ENCODE assay signal across 19 cellular contexts in genomic region chr22:19233189-19233661, GRCh38. TPM values are rescaled to one million over a fixed set of nuclear protein-coding genes. Genes with fewer than 3 reads are reported as not detected.
DNase-seq lines count a peak whose midpoint lies in the region; ATAC-seq and TF ChIP-seq lines count a peak whose summit lies in the region.
"Had no signal": no experiment of that assay in that cellular context is flagged by ENCODE, and none has a peak within 500 bp of the region (broad histone marks: within the 10 kb centered on the region; RNA-seq: fewer than 3 reads in every experiment).

No MANE protein-coding gene starts in this region.

- ATAC-seq in lower lobe of right lung (peak; percentile 52 to 65), GM18868 (IDR thresholded peaks at IDR 0.05; ENCODE audit: unreplicated experiment) (no peak)
- ATAC-seq: A549, GM12878, GM23338, HCT116 had no signal

- peaks cover 15% of the 10 kb centered on the region for H3K36me3 Mint-ChIP-seq in type B pancreatic cell
- H3K36me3 Mint-ChIP-seq: CD4-positive, alpha-beta memory T cell had no signal

- no peaks in the 10 kb centered on the region for H3K27me3 ChIP-seq in lower lobe of right lung (ENCODE audit: low read depth)

- no peaks in the 10 kb centered on the region for H3K4me1 ChIP-seq in lower lobe of right lung
- H3K4me1 ChIP-seq: A549 had no signal

- no peaks in the 10 kb centered on the region for H3K9me3 ChIP-seq in lower lobe of right lung
- H3K9me3 ChIP-seq: A549 had no signal

- H3K4me1 Mint-ChIP-seq in type B pancreatic cell (ENCODE audit: unreplicated experiment) = no peaks in the 10 kb centered on the region
- H3K4me1 Mint-ChIP-seq: CD4-positive, alpha-beta memory T cell; GM23338; H9 had no signal

- intact Hi-C loops in lower lobe of right lung (cut with DNase I) = no loop called here

- no peaks in the 10 kb centered on the region for H3K9me3 Mint-ChIP-seq in type B pancreatic cell
- H3K9me3 Mint-ChIP-seq: GM23338, H9 had no signal

- no peak overlapping the region for H3K27ac ChIP-seq in lower lobe of right lung
- H3K27ac ChIP-seq: A549 had no signal

- no peak overlapping the region for H3K4me3 Mint-ChIP-seq in type B pancreatic cell
- H3K4me3 Mint-ChIP-seq: CD4-positive, alpha-beta memory T cell; GM23338; H9 had no signal

- peaks cover 15% of the 10 kb centered on the region for H3K36me3 ChIP-seq in lower lobe of right lung

- H3K27ac Mint-ChIP-seq in type B pancreatic cell = no peak overlapping the region
- H3K27ac Mint-ChIP-seq: CD4-positive, alpha-beta memory T cell; GM23338 had no signal

- peak; percentile 31 for DNase-seq in NCI-H2029 (lab: John Stamatoyannopoulos, UW)
- DNase-seq in NCI-H2029 treated with DMSO at 0.1 percent for 48 hours (lab: John Stamatoyannopoulos, UW) = no peak
- no peak for DNase-seq in lower lobe of right lung
- peak; percentile 36 for DNase-seq in type B pancreatic cell (ENCODE audit: extremely low spot score, unreplicated experiment)
- no peak for DNase-seq in amygdala (lab: John Stamatoyannopoulos, UW)
- DNase-seq in AML-193 (lab: John Stamatoyannopoulos, UW) = no peak
- DNase-seq: 8988T; ACHN; C1 segment of cervical spinal cord; Calu3; CD4-positive, alpha-beta memory T cell; EL; GDM1; H9 had no signal

- H3K4me3 ChIP-seq in lower lobe of right lung = no peak overlapping the region
- H3K4me3 ChIP-seq: A549, GM12878, GM23338 had no signal

- no peaks in the 10 kb centered on the region for H3K27me3 Mint-ChIP-seq in type B pancreatic cell

- no peak for TF ChIP-seq CTCF in lower lobe of right lung (IDR thresholded peaks at IDR 0.05)
- TF ChIP-seq CTCF in type B pancreatic cell (conservative IDR thresholded peaks at IDR 0.05) = no peak

RNA-seq across cellular contexts. Expression of gene SLC25A1, which starts 54.7 kb away (rescaled TPM):
- total RNA-seq in lower lobe of right lung (50.3 TPM), type B pancreatic cell (ENCODE audit: low replicate concordance) (83.2 and 94.4 TPM in 2 replicates)

RNA-seq across cellular contexts. Expression of gene CLTCL1, which starts 58.3 kb away (rescaled TPM):
- total RNA-seq in lower lobe of right lung = 6.8 TPM
- total RNA-seq in type B pancreatic cell (ENCODE audit: low replicate concordance) = 2.4 and 11.6 TPM in 2 replicates

Comparison
In these comparisons a context has a peak if more than half of its experiments do, and no peak if none do; other contexts are left out.
1. DNase-seq: peak in NCI-H2029 (single experiment) and type B pancreatic cell (single experiment); none in NCI-H2029 treated with DMSO at 0.1 percent for 48 hours (single experiment), lower lobe of right lung (single experiment), amygdala (0 of 56) and AML-193 (0 of 2).